Comparison of ENCODE assay signal across 20 cellular contexts in the genomic region with DNA sequence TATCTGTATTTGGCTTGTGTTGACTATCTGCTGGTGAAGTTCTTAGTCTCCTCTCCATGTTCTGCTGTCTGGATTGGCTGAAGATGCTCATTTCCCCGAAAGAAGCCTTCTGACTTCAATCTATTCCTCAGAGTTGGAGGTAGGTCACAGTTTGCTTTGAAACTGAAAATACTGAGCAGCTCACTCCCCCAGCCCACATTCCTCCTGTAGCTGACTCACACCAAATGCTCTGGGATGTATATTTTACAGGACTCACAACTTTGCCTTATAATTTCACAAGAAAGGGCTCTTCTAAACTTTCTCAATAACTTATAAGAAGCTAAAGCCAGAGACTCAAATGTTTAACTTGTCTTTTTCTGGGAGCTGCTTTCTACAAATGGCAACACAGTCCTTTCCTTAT. TPM values are rescaled to one million over a fixed set of nuclear protein-coding genes. Genes with fewer than 3 reads are reported as not detected.
DNase-seq lines count a peak whose midpoint lies in the region; ATAC-seq and TF ChIP-seq lines count a peak whose summit lies in the region.
"Had no signal": no experiment of that assay in that cellular context is flagged by ENCODE, and none has a peak within 500 bp of the region (broad histone marks: within the 10 kb centered on the region; RNA-seq: fewer than 3 reads in every experiment).

No MANE protein-coding gene starts in this region.

- H2AFZ ChIP-seq in GM23338, result no peak overlapping the region

- no peaks in the 10 kb centered on the region for H3K36me3 ChIP-seq in uterus
- H3K36me3 ChIP-seq in GM23338 (ENCODE audit: insufficient read depth), result no peaks in the 10 kb centered on the region

- no peak for DNase-seq in stimulated activated naive CD8-positive, alpha-beta T cell treated with anti-CD3 and anti-CD28 coated beads, Interleukin-15, Interleukin-2, amounts not matched to agents 100 U/mL and 50 U/mL, for 24 hours
- DNase-seq in amniotic stem cell (lab: John Stamatoyannopoulos, UW) (peak; percentile 11), iPS-NIHi7 (ENCODE audit: extremely low spot score) (peak; percentile 11), uterus (no peak), GM23338 (ENCODE audit: low spot score) (no peak), HEK293T (ENCODE audit: extremely low spot score) (no peak)
- DNase-seq in stimulated activated naive B cell treated with anti-CD40 and anti-IgM and Interleukin-4, amounts not matched to agents 10 μg/mL and 1 μg/mL and 100 μg/mL, for 72 hours, result no peak
- DNase-seq: Calu3; left ventricle myocardium superior; MV-4-11; NCI-H2107; stimulated activated CD4-positive, alpha-beta T cell treated with anti-CD3 and anti-CD28 coated beads, Interleukin-4, amount 100 ng/mL, for 1 hour had no signal

- H3K27ac ChIP-seq in uterus (no peak overlapping the region), GM23338 (ENCODE audit: low read depth) (no peak overlapping the region)
- H3K27ac ChIP-seq: esophagus muscularis mucosa, right atrium auricular region, tibial nerve had no signal

- TF ChIP-seq CTCF in uterus (IDR thresholded peaks at IDR 0.05) (no peak), GM23338 (conservative IDR thresholded peaks at IDR 0.05; ENCODE audit: low read depth in 2 of 2) (no peak)

- H3K4me1 ChIP-seq in uterus (no peaks in the 10 kb centered on the region), GM23338 (ENCODE audit: insufficient read depth) (no peaks in the 10 kb centered on the region)
- H3K4me1 ChIP-seq: esophagus muscularis mucosa, right atrium auricular region, tibial nerve had no signal

- H3K4me3 Mint-ChIP-seq in stimulated activated naive CD8-positive, alpha-beta T cell treated with anti-CD3 and anti-CD28 coated beads, Interleukin-15, Interleukin-2, amounts not matched to agents 100 ng/mL and 50 ng/mL, for 24 hours, result no peak overlapping the region
- no peak overlapping the region for H3K4me3 Mint-ChIP-seq in stimulated activated naive B cell treated with anti-CD40 and anti-IgM and Interleukin-4, amounts not matched to agents 10 μg/mL and 1 μg/mL and 100 μg/mL, for 72 hours
- H3K4me3 Mint-ChIP-seq in GM23338, result no peak overlapping the region
- H3K4me3 Mint-ChIP-seq: dendritic cell treated with granulocyte-macrophage colony-stimulating factor and Interleukin-4, amounts not matched to agents 40 ng/mL and 50 ng/mL, for 4 days; nephron had no signal

- no peaks in the 10 kb centered on the region for H3K79me2 ChIP-seq in GM23338 (replicated peaks; ENCODE audit: insufficient read depth)

- H3K9me3 Mint-ChIP-seq in stimulated activated naive CD8-positive, alpha-beta T cell treated with anti-CD3 and anti-CD28 coated beads, Interleukin-15, Interleukin-2, amounts not matched to agents 100 ng/mL and 50 ng/mL, for 24 hours, result no peaks in the 10 kb centered on the region
- H3K9me3 Mint-ChIP-seq in stimulated activated naive B cell treated with anti-CD40 and anti-IgM and Interleukin-4, amounts not matched to agents 10 μg/mL and 1 μg/mL and 100 μg/mL, for 72 hours, result no peaks in the 10 kb centered on the region
- H3K9me3 Mint-ChIP-seq in GM23338, result no peaks in the 10 kb centered on the region
- H3K9me3 Mint-ChIP-seq: dendritic cell treated with granulocyte-macrophage colony-stimulating factor and Interleukin-4, amounts not matched to agents 40 ng/mL and 50 ng/mL, for 4 days; nephron had no signal

- H3K9me3 ChIP-seq in uterus, result no peaks in the 10 kb centered on the region
- H3K9me3 ChIP-seq: esophagus muscularis mucosa, right atrium auricular region had no signal

- no peaks in the 10 kb centered on the region for H4K20me1 ChIP-seq in GM23338 (replicated peaks; ENCODE audit: insufficient read depth)

- POLR2A ChIA-PET in HEK293T (lab: Yijun Ruan, JAX), result no interaction called here

- CTCF ChIA-PET in HEK293T (lab: Yijun Ruan, JAX), result no interaction called here

- H3K4me3 ChIP-seq in uterus (no peak overlapping the region), GM23338 (no peak overlapping the region)
- H3K4me3 ChIP-seq: esophagus muscularis mucosa, right atrium auricular region, tibial nerve had no signal

- H3K27me3 Mint-ChIP-seq in stimulated activated naive CD8-positive, alpha-beta T cell treated with anti-CD3 and anti-CD28 coated beads, Interleukin-15, Interleukin-2, amounts not matched to agents 100 ng/mL and 50 ng/mL, for 24 hours, result no peaks in the 10 kb centered on the region
- H3K27me3 Mint-ChIP-seq in stimulated activated naive B cell treated with anti-CD40 and anti-IgM and Interleukin-4, amounts not matched to agents 10 μg/mL and 1 μg/mL and 100 μg/mL, for 72 hours, result no peaks in the 10 kb centered on the region
- no peaks in the 10 kb centered on the region for H3K27me3 Mint-ChIP-seq in GM23338 (ENCODE audit: insufficient read depth, low read depth, poor library complexity)
- H3K27me3 Mint-ChIP-seq: dendritic cell treated with granulocyte-macrophage colony-stimulating factor and Interleukin-4, amounts not matched to agents 40 ng/mL and 50 ng/mL, for 4 days had no signal

- H3K4me2 ChIP-seq in GM23338, result no peak overlapping the region

- H3F3A ChIP-seq in GM23338 (replicated peaks; ENCODE audit: low read depth), result no peaks in the 10 kb centered on the region

- H3K4me1 Mint-ChIP-seq in stimulated activated naive CD8-positive, alpha-beta T cell treated with anti-CD3 and anti-CD28 coated beads, Interleukin-15, Interleukin-2, amounts not matched to agents 100 ng/mL and 50 ng/mL, for 24 hours (ENCODE audit: low read depth), result peaks cover 9% of the 10 kb centered on the region
- no peaks in the 10 kb centered on the region for H3K4me1 Mint-ChIP-seq in stimulated activated naive B cell treated with anti-CD40 and anti-IgM and Interleukin-4, amounts not matched to agents 10 μg/mL and 1 μg/mL and 100 μg/mL, for 72 hours
- no peaks in the 10 kb centered on the region for H3K4me1 Mint-ChIP-seq in GM23338
- H3K4me1 Mint-ChIP-seq: nephron had no signal

- TF ChIP-seq POLR2A in uterus (IDR thresholded peaks at IDR 0.05), result no peak

- H3K27me3 ChIP-seq in uterus (no peaks in the 10 kb centered on the region), GM23338 (ENCODE audit: insufficient read depth) (no peaks in the 10 kb centered on the region)
- H3K27me3 ChIP-seq: esophagus muscularis mucosa, right atrium auricular region, tibial nerve had no signal

- intact Hi-C loops in uterus (cut with DNase I; ENCODE audit: low total_unique reads), result no loop called here

- no peak for ATAC-seq in stimulated activated naive CD8-positive, alpha-beta T cell treated with anti-CD3 and anti-CD28 coated beads, Interleukin-15, Interleukin-2, amounts not matched to agents 100 U/mL and 50 U/mL, for 24 hours
- no peak for ATAC-seq in stimulated activated naive B cell treated with anti-CD40 and anti-IgM and Interleukin-4, amounts not matched to agents 10 μg/mL and 1 μg/mL and 100 μg/mL, for 72 hours (replicated peaks)
- no peak for ATAC-seq in GM23338
- ATAC-seq: activated CD4-positive, CD25-positive, alpha-beta regulatory T cell treated with anti-CD3 and anti-CD28 coated beads, Interleukin-2, amount 50 U/mL, for 24 hours; left ventricle myocardium superior; Right ventricle myocardium inferior had no signal

- peaks cover 43% of the 10 kb centered on the region for H3K36me3 Mint-ChIP-seq in stimulated activated naive CD8-positive, alpha-beta T cell treated with anti-CD3 and anti-CD28 coated beads, Interleukin-15, Interleukin-2, amounts not matched to agents 100 ng/mL and 50 ng/mL, for 24 hours (ENCODE audit: low read depth)
- H3K36me3 Mint-ChIP-seq in stimulated activated naive B cell treated with anti-CD40 and anti-IgM and Interleukin-4, amounts not matched to agents 10 μg/mL and 1 μg/mL and 100 μg/mL, for 72 hours, result peaks cover 29 to 45% of the 10 kb centered on the region in 2 donors
- H3K36me3 Mint-ChIP-seq in GM23338 (ENCODE audit: low read depth), result peaks cover 13% of the 10 kb centered on the region

- H3K27ac Mint-ChIP-seq in stimulated activated naive CD8-positive, alpha-beta T cell treated with anti-CD3 and anti-CD28 coated beads, Interleukin-15, Interleukin-2, amounts not matched to agents 100 ng/mL and 50 ng/mL, for 24 hours, result peak overlapping the region; percentile 78
- H3K27ac Mint-ChIP-seq in stimulated activated naive B cell treated with anti-CD40 and anti-IgM and Interleukin-4, amounts not matched to agents 10 μg/mL and 1 μg/mL and 100 μg/mL, for 72 hours, result peak overlapping the region; percentile 53
- H3K27ac Mint-ChIP-seq in GM23338, result no peak overlapping the region
- H3K27ac Mint-ChIP-seq: dendritic cell treated with granulocyte-macrophage colony-stimulating factor and Interleukin-4, amounts not matched to agents 40 ng/mL and 50 ng/mL, for 4 days had no signal

- no peaks in the 10 kb centered on the region for H3K9me2 ChIP-seq in GM23338 (ENCODE audit: insufficient read depth)

TF ChIP-seq in GM23338, 12 proteins besides CTCF, POLR2A, EP300 and RAD21:
- TF ChIP-seq ZNF114 (CRISPR knock-in tag; IDR thresholded peaks at IDR 0.05) (no peak), JUNB (IDR thresholded peaks at IDR 0.05; ENCODE audit: unreplicated experiment) (no peak), NANOG (IDR thresholded peaks at IDR 0.05; ENCODE audit: borderline replicate concordance) (no peak), POLR2AphosphoS5 (IDR thresholded peaks at IDR 0.05; ENCODE audit: low read depth) (no peak), EZH2 (IDR thresholded peaks at IDR 0.05; ENCODE audit: low read depth, unreplicated experiment) (no peak), STAT1 (IDR thresholded peaks at IDR 0.05; ENCODE audit: unreplicated experiment) (no peak), EZH2phosphoT487 (IDR thresholded peaks at IDR 0.05; ENCODE audit: unreplicated experiment) (no peak)

TF ChIP-seq in HEK293T, 16 proteins besides CTCF, POLR2A, EP300 and RAD21 (continues in another document):
- TF ChIP-seq NFRKB (IDR thresholded peaks at IDR 0.05) (no peak), BHLHE40 (IDR thresholded peaks at IDR 0.05; ENCODE audit: borderline replicate concordance) (no peak), TARDBP (IDR thresholded peaks at IDR 0.05) (no peak), HDGF (IDR thresholded peaks at IDR 0.05; ENCODE audit: borderline replicate concordance) (no peak), FOXK2 (IDR thresholded peaks at IDR 0.05) (no peak)
- TF ChIP-seq, protein P1, sequence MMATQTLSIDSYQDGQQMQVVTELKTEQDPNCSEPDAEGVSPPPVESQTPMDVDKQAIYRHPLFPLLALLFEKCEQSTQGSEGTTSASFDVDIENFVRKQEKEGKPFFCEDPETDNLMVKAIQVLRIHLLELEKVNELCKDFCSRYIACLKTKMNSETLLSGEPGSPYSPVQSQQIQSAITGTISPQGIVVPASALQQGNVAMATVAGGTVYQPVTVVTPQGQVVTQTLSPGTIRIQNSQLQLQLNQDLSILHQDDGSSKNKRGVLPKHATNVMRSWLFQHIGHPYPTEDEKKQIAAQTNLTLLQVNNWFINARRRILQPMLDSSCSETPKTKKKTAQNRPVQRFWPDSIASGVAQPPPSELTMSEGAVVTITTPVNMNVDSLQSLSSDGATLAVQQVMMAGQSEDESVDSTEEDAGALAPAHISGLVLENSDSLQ (IDR thresholded peaks at IDR 0.05), result no peak

RNA-seq across cellular contexts. Expression of gene SNX4, which starts 36.3 kb away (rescaled TPM):
- 10 to 100 TPM; 32.4 to 91.6 (median 58.2) TPM for total RNA-seq in uterus
- total RNA-seq in GM23338 (2014; rRNA removed; shearing (Covaris generic)), result 27.8 and 40.6 TPM in 2 replicates
- 13.0 and 13.8 TPM in 2 replicates for polyA plus RNA-seq in GM23338 (2016; fragmentation: Nextera tagmentation; extraction: Ambion mirVana)

RNA-seq across cellular contexts. Expression of gene OSBPL11, which starts 39.0 kb away (rescaled TPM):
- 10 to 100 TPM in 2 of 4 donors, 1 to 10 TPM in 2; 2.6 to 21.1 (median 10.4) TPM for total RNA-seq in uterus
- total RNA-seq in GM23338 (2014; rRNA removed; shearing (Covaris generic)), result 16.7 and 17.2 TPM in 2 replicates
- polyA plus RNA-seq in GM23338 (2016; fragmentation: Nextera tagmentation; extraction: Ambion mirVana), result 9.3 and 9.5 TPM in 2 replicates

Comparison
In these comparisons a context has a peak if more than half of its experiments do, and no peak if none do; other contexts are left out.
1. DNase-seq: peak in amniotic stem cell (single experiment) and iPS-NIHi7 (single experiment); none in stimulated activated naive CD8-positive, alpha-beta T cell treated with anti-CD3 and anti-CD28 coated beads, Interleukin-15, Interleukin-2, amounts not matched to agents 100 U/mL and 50 U/mL, for 24 hours (single experiment), stimulated activated naive B cell treated with anti-CD40 and anti-IgM and Interleukin-4, amounts not matched to agents 10 μg/mL and 1 μg/mL and 100 μg/mL, for 72 hours (single experiment), uterus (0 of 2), GM23338 (single experiment) and HEK293T (single experiment).